In the genomic region with DNA sequence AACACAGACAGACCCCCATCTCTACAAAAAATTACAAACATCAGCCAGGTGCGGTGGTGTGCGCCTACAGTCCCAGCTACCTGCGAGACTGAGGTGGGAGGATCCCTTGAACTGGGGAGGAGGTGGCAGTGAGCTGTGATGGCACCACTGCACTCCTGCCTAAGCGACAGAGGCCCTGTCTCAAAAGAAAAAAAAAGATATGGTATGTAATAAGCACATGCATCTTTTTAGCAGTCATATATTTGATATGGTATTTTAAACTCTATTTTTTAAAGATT, we compare ENCODE assay signal across 17 cellular contexts. TPM values are rescaled to one million over a fixed set of nuclear protein-coding genes. Genes with fewer than 3 reads are reported as not detected.
DNase-seq lines count a peak whose midpoint lies in the region; ATAC-seq, FAIRE-seq and TF ChIP-seq lines count a peak whose summit lies in the region.
"Had no signal": no experiment of that assay in that cellular context is flagged by ENCODE, and none has a peak within 500 bp of the region (broad histone marks: within the 10 kb centered on the region; RNA-seq: fewer than 3 reads in every experiment).

No MANE protein-coding gene starts in this region.

- no peak overlapping the region for H2BK12ac ChIP-seq in mesenchymal stem cell (ENCODE audit: low read length in 2 of 2)

- H2BK120ac ChIP-seq in mesenchymal stem cell (ENCODE audit: low read depth, low read length) = no peak overlapping the region

- H3K4me2 ChIP-seq in mesenchymal stem cell (ENCODE audit: low read length, poor library complexity, severe bottlenecking) = no peak overlapping the region

- H2AK5ac ChIP-seq in mesenchymal stem cell (ENCODE audit: low read length, severe bottlenecking) = peak overlapping the region; percentile 2

- H3K27me3 ChIP-seq in adipocyte (replicated peaks; ENCODE audit: control insufficient read depth, insufficient read depth, low read length) (no peaks in the 10 kb centered on the region), mesenchymal stem cell (ENCODE audit: control insufficient read depth in 1 of 2, insufficient read depth in 1 of 2, low read length in 2 of 2) (no peaks in the 10 kb centered on the region)
- H3K27me3 ChIP-seq: upper lobe of right lung had no signal

- H3K9me3 ChIP-seq in adipocyte (ENCODE audit: control insufficient read depth, low read length) (no peaks in the 10 kb centered on the region), mesenchymal stem cell (ENCODE audit: control insufficient read depth, low read length) (no peaks in the 10 kb centered on the region)
- H3K9me3 ChIP-seq: upper lobe of right lung had no signal

- FAIRE-seq in GM12891 (lab: Jason Lieb, UNC) = peak; percentile 82

- H3K27ac ChIP-seq in mesenchymal stem cell (ENCODE audit: low read length, poor library complexity, severe bottlenecking) = no peak overlapping the region
- H3K27ac ChIP-seq: upper lobe of right lung had no signal

- peak overlapping the region; percentile 13 for H3K4me3 Mint-ChIP-seq in stimulated activated effector memory CD8-positive, alpha-beta T cell treated with anti-CD3 and anti-CD28 coated beads, Interleukin-12 subunit alpha, Interleukin-12 subunit beta, amount 100 ng/mL, for 72 hours
- H3K4me3 Mint-ChIP-seq: activated naive CD8-positive, alpha-beta T cell treated with anti-CD3 and anti-CD28 coated beads, Interleukin-2, amount 10 ng/mL, durations not matched to agents 7 days and 5 days had no signal

- H3K79me1 ChIP-seq in mesenchymal stem cell (replicated peaks; ENCODE audit: low read length, poor library complexity, severe bottlenecking) = no peaks in the 10 kb centered on the region

- H2BK15ac ChIP-seq in mesenchymal stem cell (ENCODE audit: low read depth, poor library complexity, severe bottlenecking) = no peak overlapping the region

- H3K14ac ChIP-seq in mesenchymal stem cell (ENCODE audit: low read length in 2 of 2) = no peak overlapping the region

- H3K9ac ChIP-seq in adipocyte (ENCODE audit: low read length) = peak overlapping the region; percentile 62
- peak overlapping the region; percentile 17 for H3K9ac ChIP-seq in mesenchymal stem cell (ENCODE audit: low read length)

- no peak for ATAC-seq in stimulated activated effector memory CD8-positive, alpha-beta T cell treated with anti-CD3 and anti-CD28 coated beads, Interleukin-12 subunit alpha, Interleukin-12 subunit beta, amount 100 ng/mL, for 72 hours
- no peak for ATAC-seq in GM18868 (IDR thresholded peaks at IDR 0.05; ENCODE audit: unreplicated experiment)
- ATAC-seq in GM21529 (IDR thresholded peaks at IDR 0.05; ENCODE audit: unreplicated experiment) = no peak
- ATAC-seq: upper lobe of right lung had no signal

- H4K91ac ChIP-seq in mesenchymal stem cell (ENCODE audit: low read length) = no peak overlapping the region

- H3K23ac ChIP-seq in mesenchymal stem cell (ENCODE audit: low read length in 2 of 2) = no peak overlapping the region

- H3K4me1 Mint-ChIP-seq in stimulated activated effector memory CD8-positive, alpha-beta T cell treated with anti-CD3 and anti-CD28 coated beads, Interleukin-12 subunit alpha, Interleukin-12 subunit beta, amount 100 ng/mL, for 72 hours = peaks cover 74% of the 10 kb centered on the region

- no peak overlapping the region for H2BK5ac ChIP-seq in mesenchymal stem cell (ENCODE audit: low read depth, low read length, poor library complexity, severe bottlenecking)

- no peak overlapping the region for H2AFZ ChIP-seq in mesenchymal stem cell (ENCODE audit: low read depth, low read length)

- no peak; the same call in 1 of the 2 replicates for TF ChIP-seq POLR2A in GM12891 (IDR thresholded peaks at IDR 0.05; ENCODE audit: low read depth, low read length)

- H3K4me1 ChIP-seq in adipocyte (ENCODE audit: control insufficient read depth, insufficient read depth, low read length) (peaks cover 72% of the 10 kb centered on the region), mesenchymal stem cell (ENCODE audit: control insufficient read depth, insufficient read depth, low read depth, low read length) (peaks cover 32% of the 10 kb centered on the region)

- no peak overlapping the region for H3K18ac ChIP-seq in mesenchymal stem cell (ENCODE audit: low read depth in 1 of 2, low read length in 2 of 2)

- H3K36me3 ChIP-seq in adipocyte (ENCODE audit: control insufficient read depth, insufficient read depth, low read length, severe bottlenecking) (no peaks in the 10 kb centered on the region), mesenchymal stem cell (ENCODE audit: control insufficient read depth in 1 of 2, insufficient read depth in 2 of 2, low read depth in 1 of 2, low read length in 2 of 2) (peaks cover 13 to 22% of the 10 kb centered on the region in 2 experiments)

- DNase-seq in GM12891 (ENCODE audit: insufficient read length, low spot score) = no peak
- DNase-seq in adipocyte (ENCODE audit: low read depth) = no peak
- DNase-seq in mesenchymal stem cell = no peak
- no peak for DNase-seq in stimulated activated effector memory CD8-positive, alpha-beta T cell treated with anti-CD3 and anti-CD28 coated beads, Interleukin-12 subunit alpha, Interleukin-12 subunit beta, amount 100 ng/mL, for 72 hours (ENCODE audit: low spot score in 2 of 2)
- DNase-seq in hippocampal formation (lab: John Stamatoyannopoulos, UW) = no peak
- no peak for DNase-seq in activated CD4-positive, CD25-positive, alpha-beta regulatory T cell treated with anti-CD3 and anti-CD28 coated beads, Interleukin-2, amount 50 U/mL, for 72 hours
- DNase-seq: activated naive CD8-positive, alpha-beta T cell treated with anti-CD3 and anti-CD28 coated beads, Interleukin-2, amount 10 ng/mL, durations not matched to agents 7 days and 5 days; DMS153; effector CD4-positive, alpha-beta T cell; hypothalamus; Kasumi-1; NCI-H1105 treated with DMSO at 0.1 percent for 48 hours; RPMI8226; stimulated activated naive CD4-positive, alpha-beta T cell; upper lobe of right lung had no signal

- no peaks in the 10 kb centered on the region for H3K9me3 Mint-ChIP-seq in stimulated activated effector memory CD8-positive, alpha-beta T cell treated with anti-CD3 and anti-CD28 coated beads, Interleukin-12 subunit alpha, Interleukin-12 subunit beta, amount 100 ng/mL, for 72 hours
- H3K9me3 Mint-ChIP-seq: activated naive CD8-positive, alpha-beta T cell treated with anti-CD3 and anti-CD28 coated beads, Interleukin-2, amount 10 ng/mL, durations not matched to agents 7 days and 5 days had no signal

- 93% methylated on average over 3 of the region's 4 CpGs for WGBS in mesenchymal stem cell

- no peak overlapping the region for H3K4ac ChIP-seq in mesenchymal stem cell (ENCODE audit: low read depth in 1 of 2, low read length in 2 of 2)

- H3K27ac Mint-ChIP-seq in stimulated activated effector memory CD8-positive, alpha-beta T cell treated with anti-CD3 and anti-CD28 coated beads, Interleukin-12 subunit alpha, Interleukin-12 subunit beta, amount 100 ng/mL, for 72 hours = no peak overlapping the region

- peaks cover 75% of the 10 kb centered on the region for H3K36me3 Mint-ChIP-seq in stimulated activated effector memory CD8-positive, alpha-beta T cell treated with anti-CD3 and anti-CD28 coated beads, Interleukin-12 subunit alpha, Interleukin-12 subunit beta, amount 100 ng/mL, for 72 hours

- no peak overlapping the region for H4K8ac ChIP-seq in mesenchymal stem cell (ENCODE audit: low read length)

- H3K4me3 ChIP-seq in adipocyte (ENCODE audit: low read length) = peak overlapping the region; percentile 39
- H3K4me3 ChIP-seq in mesenchymal stem cell (ENCODE audit: insufficient read depth in 1 of 2, low read depth in 1 of 2, low read length in 2 of 2) = peak overlapping the region in 1 of 2 experiments; percentile 62
- H3K4me3 ChIP-seq: upper lobe of right lung had no signal

TF ChIP-seq in GM12891, 5 proteins besides CTCF, POLR2A, EP300 and RAD21:
- TF ChIP-seq SPI1 (IDR thresholded peaks at IDR 0.05; ENCODE audit: low read depth, low read length) (no peak), TAF1 (IDR thresholded peaks at IDR 0.05; ENCODE audit: low read depth, low read length) (no peak), POU2F2 (IDR thresholded peaks at IDR 0.05; ENCODE audit: low read depth, low read length) (peak; percentile 47; the same call in 1 of the 2 replicates), POLR2AphosphoS5 (IDR thresholded peaks at IDR 0.05; ENCODE audit: low read depth, low read length) (no peak; the same call in 1 of the 2 replicates), PAX5 (IDR thresholded peaks at IDR 0.05; ENCODE audit: insufficient read depth, low read length, severe bottlenecking) (no peak)

RNA-seq across cellular contexts. Expression of gene SLC15A4, which starts 7.2 kb away (rescaled TPM):
- polyA plus RNA-seq in GM12891 (2012; ENCODE audit: low read depth, missing spikeins) = 50.8 TPM
- 20.3 TPM for polyA plus RNA-seq in mesenchymal stem cell (2013, experiment 1 of 2)
- 20.9 TPM for polyA plus RNA-seq in mesenchymal stem cell (2013, experiment 2 of 2)

RNA-seq across cellular contexts. Expression of gene GLT1D1, which starts 36.7 kb away (rescaled TPM):
- polyA plus RNA-seq in GM12891 (2012; ENCODE audit: low read depth, missing spikeins) = 30.3 TPM
- not detected for polyA plus RNA-seq in mesenchymal stem cell (2013, experiment 1 of 2)
- not detected for polyA plus RNA-seq in mesenchymal stem cell (2013, experiment 2 of 2)
